1 cellular context compared by ENCODE assay signal in the genomic region with DNA sequence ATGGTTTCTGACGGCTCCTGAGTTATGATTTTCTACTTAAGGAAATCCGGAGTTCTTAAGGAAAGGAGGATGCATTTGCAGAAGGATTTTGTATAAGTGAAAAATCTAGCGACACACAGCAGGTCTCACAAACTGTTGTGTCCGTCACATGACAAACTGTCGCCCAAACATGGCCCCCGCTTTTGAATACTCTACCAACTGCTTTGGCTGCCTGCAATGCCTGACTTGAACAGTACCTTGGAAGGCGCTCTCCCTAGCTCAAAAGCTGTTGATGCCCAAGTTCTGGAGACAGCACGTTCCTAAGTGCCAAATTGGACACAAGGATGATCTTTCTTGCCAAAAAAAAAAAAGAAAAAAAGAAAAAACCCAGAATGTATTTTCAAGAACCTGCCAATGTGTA.
TF ChIP-seq lines count a peak whose summit lies in the region.

No MANE protein-coding gene starts in this region.

TF ChIP-seq in GM23338, 12 proteins besides CTCF, POLR2A, EP300 and RAD21 (continued from another document):
- TF ChIP-seq ZNF331 (CRISPR knock-in tag; IDR thresholded peaks at IDR 0.05; ENCODE audit: low read depth) (no peak), POLR2AphosphoS5 (IDR thresholded peaks at IDR 0.05; ENCODE audit: low read depth) (no peak), STAT1 (IDR thresholded peaks at IDR 0.05; ENCODE audit: unreplicated experiment) (no peak), EZH2 (IDR thresholded peaks at IDR 0.05; ENCODE audit: low read depth, unreplicated experiment) (no peak), EZH2phosphoT487 (IDR thresholded peaks at IDR 0.05; ENCODE audit: unreplicated experiment) (no peak), ZNF114 (CRISPR knock-in tag; IDR thresholded peaks at IDR 0.05) (no peak)
- TF ChIP-seq, protein P1, sequence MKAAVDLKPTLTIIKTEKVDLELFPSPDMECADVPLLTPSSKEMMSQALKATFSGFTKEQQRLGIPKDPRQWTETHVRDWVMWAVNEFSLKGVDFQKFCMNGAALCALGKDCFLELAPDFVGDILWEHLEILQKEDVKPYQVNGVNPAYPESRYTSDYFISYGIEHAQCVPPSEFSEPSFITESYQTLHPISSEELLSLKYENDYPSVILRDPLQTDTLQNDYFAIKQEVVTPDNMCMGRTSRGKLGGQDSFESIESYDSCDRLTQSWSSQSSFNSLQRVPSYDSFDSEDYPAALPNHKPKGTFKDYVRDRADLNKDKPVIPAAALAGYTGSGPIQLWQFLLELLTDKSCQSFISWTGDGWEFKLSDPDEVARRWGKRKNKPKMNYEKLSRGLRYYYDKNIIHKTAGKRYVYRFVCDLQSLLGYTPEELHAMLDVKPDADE (IDR thresholded peaks at IDR 0.05) = no peak
- TF ChIP-seq, protein P2, sequence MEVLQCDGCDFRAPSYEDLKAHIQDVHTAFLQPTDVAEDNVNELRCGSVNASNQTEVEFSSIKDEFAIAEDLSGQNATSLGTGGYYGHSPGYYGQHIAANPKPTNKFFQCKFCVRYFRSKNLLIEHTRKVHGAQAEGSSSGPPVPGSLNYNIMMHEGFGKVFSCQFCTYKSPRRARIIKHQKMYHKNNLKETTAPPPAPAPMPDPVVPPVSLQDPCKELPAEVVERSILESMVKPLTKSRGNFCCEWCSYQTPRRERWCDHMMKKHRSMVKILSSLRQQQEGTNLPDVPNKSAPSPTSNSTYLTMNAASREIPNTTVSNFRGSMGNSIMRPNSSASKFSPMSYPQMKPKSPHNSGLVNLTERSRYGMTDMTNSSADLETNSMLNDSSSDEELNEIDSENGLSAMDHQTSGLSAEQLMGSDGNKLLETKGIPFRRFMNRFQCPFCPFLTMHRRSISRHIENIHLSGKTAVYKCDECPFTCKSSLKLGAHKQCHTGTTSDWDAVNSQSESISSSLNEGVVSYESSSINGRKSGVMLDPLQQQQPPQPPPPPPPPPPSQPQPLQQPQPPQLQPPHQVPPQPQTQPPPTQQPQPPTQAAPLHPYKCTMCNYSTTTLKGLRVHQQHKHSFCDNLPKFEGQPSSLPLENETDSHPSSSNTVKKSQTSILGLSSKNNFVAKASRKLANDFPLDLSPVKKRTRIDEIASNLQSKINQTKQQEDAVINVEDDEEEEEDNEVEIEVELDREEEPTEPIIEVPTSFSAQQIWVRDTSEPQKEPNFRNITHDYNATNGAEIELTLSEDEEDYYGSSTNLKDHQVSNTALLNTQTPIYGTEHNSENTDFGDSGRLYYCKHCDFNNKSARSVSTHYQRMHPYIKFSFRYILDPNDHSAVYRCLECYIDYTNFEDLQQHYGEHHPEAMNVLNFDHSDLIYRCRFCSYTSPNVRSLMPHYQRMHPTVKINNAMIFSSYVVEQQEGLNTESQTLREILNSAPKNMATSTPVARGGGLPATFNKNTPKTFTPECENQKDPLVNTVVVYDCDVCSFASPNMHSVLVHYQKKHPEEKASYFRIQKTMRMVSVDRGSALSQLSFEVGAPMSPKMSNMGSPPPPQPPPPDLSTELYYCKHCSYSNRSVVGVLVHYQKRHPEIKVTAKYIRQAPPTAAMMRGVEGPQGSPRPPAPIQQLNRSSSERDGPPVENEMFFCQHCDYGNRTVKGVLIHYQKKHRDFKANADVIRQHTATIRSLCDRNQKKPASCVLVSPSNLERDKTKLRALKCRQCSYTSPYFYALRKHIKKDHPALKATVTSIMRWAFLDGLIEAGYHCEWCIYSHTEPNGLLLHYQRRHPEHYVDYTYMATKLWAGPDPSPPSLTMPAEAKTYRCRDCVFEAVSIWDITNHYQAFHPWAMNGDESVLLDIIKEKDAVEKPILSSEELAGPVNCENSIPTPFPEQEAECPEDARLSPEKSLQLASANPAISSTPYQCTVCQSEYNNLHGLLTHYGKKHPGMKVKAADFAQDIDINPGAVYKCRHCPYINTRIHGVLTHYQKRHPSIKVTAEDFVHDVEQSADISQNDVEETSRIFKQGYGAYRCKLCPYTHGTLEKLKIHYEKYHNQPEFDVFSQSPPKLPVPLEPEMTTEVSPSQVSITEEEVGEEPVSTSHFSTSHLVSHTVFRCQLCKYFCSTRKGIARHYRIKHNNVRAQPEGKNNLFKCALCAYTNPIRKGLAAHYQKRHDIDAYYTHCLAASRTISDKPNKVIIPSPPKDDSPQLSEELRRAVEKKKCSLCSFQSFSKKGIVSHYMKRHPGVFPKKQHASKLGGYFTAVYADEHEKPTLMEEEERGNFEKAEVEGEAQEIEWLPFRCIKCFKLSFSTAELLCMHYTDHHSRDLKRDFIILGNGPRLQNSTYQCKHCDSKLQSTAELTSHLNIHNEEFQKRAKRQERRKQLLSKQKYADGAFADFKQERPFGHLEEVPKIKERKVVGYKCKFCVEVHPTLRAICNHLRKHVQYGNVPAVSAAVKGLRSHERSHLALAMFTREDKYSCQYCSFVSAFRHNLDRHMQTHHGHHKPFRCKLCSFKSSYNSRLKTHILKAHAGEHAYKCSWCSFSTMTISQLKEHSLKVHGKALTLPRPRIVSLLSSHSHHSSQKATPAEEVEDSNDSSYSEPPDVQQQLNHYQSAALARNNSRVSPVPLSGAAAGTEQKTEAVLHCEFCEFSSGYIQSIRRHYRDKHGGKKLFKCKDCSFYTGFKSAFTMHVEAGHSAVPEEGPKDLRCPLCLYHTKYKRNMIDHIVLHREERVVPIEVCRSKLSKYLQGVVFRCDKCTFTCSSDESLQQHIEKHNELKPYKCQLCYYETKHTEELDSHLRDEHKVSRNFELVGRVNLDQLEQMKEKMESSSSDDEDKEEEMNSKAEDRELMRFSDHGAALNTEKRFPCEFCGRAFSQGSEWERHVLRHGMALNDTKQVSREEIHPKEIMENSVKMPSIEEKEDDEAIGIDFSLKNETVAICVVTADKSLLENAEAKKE (CRISPR knock-in tag; IDR thresholded peaks at IDR 0.05) = no peak
